In genomic region chr13:77779461-77780272, GRCh38 we compare ENCODE assay signal across 8 cellular contexts.
DNase-seq lines count a peak whose midpoint lies in the region; ATAC-seq, FAIRE-seq and TF ChIP-seq lines count a peak whose summit lies in the region.

No MANE protein-coding gene starts in this region.

- H3K14ac ChIP-seq in H9 (ENCODE audit: insufficient read depth, low read length) = no peak overlapping the region

- H2BK12ac ChIP-seq in H9 (ENCODE audit: insufficient read length, low read depth, low read length) = no peak overlapping the region

- H3K18ac ChIP-seq in H9 (ENCODE audit: insufficient read length, low read depth, low read length) = no peak overlapping the region

- no peak overlapping the region for H3K4ac ChIP-seq in H9 (ENCODE audit: low read depth, low read length)

- no peak overlapping the region for H2BK15ac ChIP-seq in H9 (ENCODE audit: low read depth, low read length)

- H3K23ac ChIP-seq in H9 (ENCODE audit: insufficient read length, low read depth, low read length) = no peak overlapping the region

- H3T11ph ChIP-seq in H9 (ENCODE audit: low read length) = no peak overlapping the region

- H2BK120ac ChIP-seq in H9 (ENCODE audit: low read depth, low read length, poor library complexity, severe bottlenecking) = no peak overlapping the region

- H3K56ac ChIP-seq in H9 (ENCODE audit: insufficient read length, low read depth, low read length) = no peak overlapping the region

- intact Hi-C loops in A673 (cut with micrococcal nuclease; ENCODE audit: unreplicated experiment) (loop anchor here (1.0 to 5.0 kb wide), 2 partner anchors 138 to 342 kb away; partner anchors contain the start of gene EDNRB), HepG2 (cut with micrococcal nuclease; ENCODE audit: unreplicated experiment) (no loop called here)

- WGBS in H9 (ENCODE audit: extremely low coverage, insufficient read length, low lambda C conversion rate) = no CpG with 5 or more reads among the region's 3 CpGs
- 2% methylated on average over 3 of the region's 3 CpGs for WGBS in HepG2 (ENCODE audit: low lambda C conversion rate)
- 11 to 12% methylated on average over 3 of the region's 3 CpGs for WGBS in tibial nerve, 2 donors

- no TSS peak for BruUV-seq in A673 (replicated peaks; lab: Mats Ljungman, UMichigan)
- BruUV-seq in HepG2 (replicated peaks; lab: Mats Ljungman, UMichigan) = no TSS peak

- TF ChIP-seq EP300 in HepG2 (IDR thresholded peaks at IDR 0.05; ENCODE audit: low read depth in 2 of 2, low read length in 2 of 2) = no peak
- no peak for TF ChIP-seq EP300 in HepG2 (CRISPR knock-in tag; IDR thresholded peaks at IDR 0.05; ENCODE audit: borderline replicate concordance)
- TF ChIP-seq EP300 in tibial nerve (IDR thresholded peaks at IDR 0.05) = no peak

- H3K9me3 ChIP-seq in A673 (ENCODE audit: low read depth, low read length, poor library complexity, severe bottlenecking) (no peaks in the 10 kb centered on the region), H9 (ENCODE audit: control insufficient read depth, low read depth, low read length) (no peaks in the 10 kb centered on the region), Karpas-422 (ENCODE audit: low read length) (no peaks in the 10 kb centered on the region), HepG2 (ENCODE audit: low read length) (no peaks in the 10 kb centered on the region), tibial nerve (no peaks in the 10 kb centered on the region)

- in situ Hi-C loops in HepG2 (cut with HindIII; ENCODE audit: extremely low pct_ligation_motif_present, low pct_unique_long_range_greater_than_20kb) = loop anchor here (5.0 kb wide), 1 partner anchor 343 kb away; no protein-coding TSS in a partner anchor

- H2AFZ ChIP-seq in H9 (ENCODE audit: low read length) (no peak overlapping the region), Karpas-422 (ENCODE audit: low read length) (no peak overlapping the region), HepG2 (ENCODE audit: low read length) (no peak overlapping the region)

- H3K4me2 ChIP-seq in H9 (ENCODE audit: insufficient read depth, insufficient read length, low read length) = no peak overlapping the region
- H3K4me2 ChIP-seq in Karpas-422 (ENCODE audit: low read depth, low read length, poor library complexity, severe bottlenecking) = no peak overlapping the region
- no peak overlapping the region for H3K4me2 ChIP-seq in HepG2 (ENCODE audit: low read depth, low read length)

- H3K4me1 ChIP-seq in A673 (ENCODE audit: insufficient read depth, low read length, poor library complexity, severe bottlenecking) (peaks cover 14% of the 10 kb centered on the region), H9 (ENCODE audit: insufficient read depth, low read length) (peaks cover 6% of the 10 kb centered on the region), Karpas-422 (ENCODE audit: low read length) (no peaks in the 10 kb centered on the region), HepG2 (ENCODE audit: insufficient read depth, low read length) (no peaks in the 10 kb centered on the region), tibial nerve (peaks cover 0 to 6% (median 2%) of the 10 kb centered on the region in 4 donors)

- H3K9me3 Mint-ChIP-seq in H9 = peaks cover 0 to 4% of the 10 kb centered on the region in 2 experiments; a peak in 3 of 5 replicates
- H3K9me3 Mint-ChIP-seq in chondrocyte (ENCODE audit: low read depth) = no peaks in the 10 kb centered on the region

- H3K79me2 ChIP-seq in H9 (ENCODE audit: insufficient read depth, low read length) = no peaks in the 10 kb centered on the region
- H3K79me2 ChIP-seq in Karpas-422 (ENCODE audit: low read length) = no peaks in the 10 kb centered on the region
- H3K79me2 ChIP-seq in HepG2 (ENCODE audit: insufficient read depth, low read length) = no peaks in the 10 kb centered on the region

- H3K36me3 ChIP-seq in A673 (ENCODE audit: insufficient read depth, low read length, poor library complexity, severe bottlenecking) (no peaks in the 10 kb centered on the region), Karpas-422 (ENCODE audit: insufficient read depth, low read length) (no peaks in the 10 kb centered on the region), HepG2 (replicated peaks in 1 of 2; ENCODE audit: control insufficient read depth in 1 of 2, insufficient read depth in 2 of 2, low read length in 2 of 2) (no peaks in the 10 kb centered on the region), tibial nerve (no peaks in the 10 kb centered on the region)

- no peaks in the 10 kb centered on the region for H3K27me3 ChIP-seq in A673 (replicated peaks; ENCODE audit: insufficient read depth, low read depth, low read length, poor library complexity)
- H3K27me3 ChIP-seq in H9 (ENCODE audit: insufficient read depth, low read length) = no peaks in the 10 kb centered on the region
- no peaks in the 10 kb centered on the region for H3K27me3 ChIP-seq in Karpas-422 (ENCODE audit: low read length)
- H3K27me3 ChIP-seq in HepG2 (ENCODE audit: control insufficient read depth in 1 of 2, insufficient read depth in 2 of 2, low read length in 2 of 2) = no peaks in the 10 kb centered on the region
- H3K27me3 ChIP-seq in tibial nerve = no peaks in the 10 kb centered on the region

- POLR2A ChIA-PET in A673 (lab: Charles Lee; ENCODE audit: low non-redundant PET) (no interaction called here), HepG2 (lab: Yijun Ruan, JAX) (no interaction called here)

- H3K9ac ChIP-seq in H9 (ENCODE audit: extremely low read depth, insufficient read length, low read length) (no peak overlapping the region), Karpas-422 (ENCODE audit: low read length) (no peak overlapping the region), HepG2 (ENCODE audit: insufficient read depth, low read depth, low read length) (no peak overlapping the region)

- no peak for TF ChIP-seq RAD21 in HepG2 (CRISPR knock-in tag; IDR thresholded peaks at IDR 0.05)

- H4K8ac ChIP-seq in H9 (replicated peaks; ENCODE audit: insufficient read length, low read depth, low read length) = no peak overlapping the region

- no peak overlapping the region for H2BK20ac ChIP-seq in H9 (ENCODE audit: low read depth, low read length, poor library complexity, severe bottlenecking)

- ATAC-seq in HepG2 = peak; percentile 71

- DNase-seq in A673 (ENCODE audit: low spot score) = peak; percentile 78
- DNase-seq in GF-D8 (lab: John Stamatoyannopoulos, UW) = peak; percentile 80
- no peak for DNase-seq in H9
- peak; percentile 81 for DNase-seq in Karpas-422
- peak; percentile 32 for DNase-seq in RCC 7860 (ENCODE audit: low spot score)
- no peak for DNase-seq in chondrocyte (ENCODE audit: low spot score)
- DNase-seq in HepG2 (ENCODE audit: low spot score) = peak; percentile 26
- peak in 1 of 2 donors; percentile 66 for DNase-seq in tibial nerve (ENCODE audit: low spot score in 2 of 2)

- H3K36me3 Mint-ChIP-seq in H9 (ENCODE audit: insufficient read depth in 1 of 3, low read depth in 3 of 3) = peaks cover 9 to 16% (median 15%) of the 10 kb centered on the region in 3 experiments
- H3K36me3 Mint-ChIP-seq in chondrocyte (ENCODE audit: low read depth) = no peaks in the 10 kb centered on the region

- no peak overlapping the region for H4K5ac ChIP-seq in H9 (ENCODE audit: insufficient read length, low read depth, low read length)

- no peaks in the 10 kb centered on the region for H3K79me1 ChIP-seq in H9 (ENCODE audit: insufficient read depth, low read depth, low read length, poor library complexity, severe bottlenecking)

- H3K4me3 Mint-ChIP-seq in H9 (no peak overlapping the region), chondrocyte (ENCODE audit: unreplicated experiment) (no peak overlapping the region)

- peak; percentile 35 for FAIRE-seq in RCC 7860 (lab: Jason Lieb, UNC)
- FAIRE-seq in HepG2 (lab: Jason Lieb, UNC) = no peak

- CTCF ChIA-PET in A673 (lab: Charles Lee) = interaction anchor here (1.0 kb wide), 1 partner anchor 342 kb away, joined by 3 read pairs; no protein-coding TSS in a partner anchor
- CTCF ChIA-PET in HepG2 (lab: Yijun Ruan, JAX; ENCODE audit: low intra/inter-chr PET ratio, low total read pairs) = interaction anchor here (2.6 kb wide), 1 partner anchor 341 kb away, joined by 24 read pairs; no protein-coding TSS in a partner anchor

- no peak overlapping the region for H3K27ac ChIP-seq in A673 (ENCODE audit: low read depth, low read length, poor library complexity, severe bottlenecking)
- no peak overlapping the region for H3K27ac ChIP-seq in H9 (ENCODE audit: insufficient read length, low read depth, low read length)
- no peak overlapping the region for H3K27ac ChIP-seq in Karpas-422 (ENCODE audit: low read length)
- H3K27ac ChIP-seq in HepG2 (ENCODE audit: extremely low read length, insufficient read depth, low read length) = no peak overlapping the region
- H3K27ac ChIP-seq in tibial nerve = no peak overlapping the region

- TF ChIP-seq POLR2A in HepG2 (IDR thresholded peaks at IDR 0.05; ENCODE audit: insufficient read depth in 1 of 2, low read depth in 2 of 2, low read length in 2 of 2) (no peak), tibial nerve (IDR thresholded peaks at IDR 0.05) (no peak)

- H3K27ac Mint-ChIP-seq in H9 (peak overlapping the region in 1 of 3 experiments; percentile 4; a peak in 1 of 7 replicates), chondrocyte (ENCODE audit: unreplicated experiment) (no peak overlapping the region)

- peaks cover 3% of the 10 kb centered on the region; the same call in 1 of the 2 replicates for H3K27me3 Mint-ChIP-seq in H9 (ENCODE audit: low read depth)
- peaks cover 3% of the 10 kb centered on the region for H3K27me3 Mint-ChIP-seq in chondrocyte (ENCODE audit: low read depth)

- H3K4me3 ChIP-seq in A673 (ENCODE audit: low read depth, low read length, poor library complexity, severe bottlenecking) (no peak overlapping the region), Karpas-422 (ENCODE audit: low read length) (no peak overlapping the region), HepG2 (replicated peaks in 1 of 3; ENCODE audit: insufficient read depth in 1 of 3, low read depth in 2 of 3, low read length in 3 of 3) (no peak overlapping the region), tibial nerve (no peak overlapping the region)

- H3K4me1 Mint-ChIP-seq in H9 (peaks cover 16 to 26% of the 10 kb centered on the region in 2 experiments), chondrocyte (ENCODE audit: low read depth) (no peaks in the 10 kb centered on the region)

- no peak overlapping the region for H2BK5ac ChIP-seq in H9 (ENCODE audit: insufficient read length, low read length)

- TF ChIP-seq CTCF in A673 (conservative IDR thresholded peaks at IDR 0.05; ENCODE audit: low read depth, low read length) (peak; percentile 77), H9 (conservative IDR thresholded peaks at IDR 0.05) (peak; percentile 87), chondrocyte (IDR thresholded peaks at IDR 0.05) (peak; percentile 96), HepG2 (CRISPR knock-in tag; IDR thresholded peaks at IDR 0.05) (peak; percentile 45), tibial nerve (IDR thresholded peaks at IDR 0.05) (peak; percentile 53 to 74 (median 69))

- H4K91ac ChIP-seq in H9 (ENCODE audit: insufficient read length, low read depth, low read length) = no peak overlapping the region

- no peak overlapping the region for H2AK5ac ChIP-seq in H9 (ENCODE audit: insufficient read length, low read length)

- no peaks in the 10 kb centered on the region for H4K20me1 ChIP-seq in H9 (ENCODE audit: control insufficient read depth, insufficient read depth, insufficient read length)
- H4K20me1 ChIP-seq in Karpas-422 (ENCODE audit: insufficient read depth, low read depth, low read length) = no peaks in the 10 kb centered on the region
- H4K20me1 ChIP-seq in HepG2 (ENCODE audit: insufficient read depth, low read length) = no peaks in the 10 kb centered on the region

- no peaks in the 10 kb centered on the region for H3K23me2 ChIP-seq in H9 (ENCODE audit: insufficient read length, low read depth, low read length, poor library complexity, severe bottlenecking)

- H3K9me2 ChIP-seq in Karpas-422 (replicated peaks; ENCODE audit: insufficient read depth, low read length) = no peaks in the 10 kb centered on the region

Comparison
In these comparisons a context has a peak if more than half of its experiments do, and no peak if none do; other contexts are left out.
1. DNase-seq: peak in A673 (single experiment), GF-D8 (single experiment), Karpas-422 (single experiment), RCC 7860 (single experiment) and HepG2 (single experiment); none in H9 (single experiment) and chondrocyte (single experiment).
2. CTCF ChIP-seq: peak in every context shown above with its lines; median percentile 96 in chondrocyte; 87 in H9; 77 in A673; 69 in tibial nerve; 45 in HepG2.